ENCODE assay signal across 8 cellular contexts in genomic region chr10:110497438-110498086, GRCh38. TPM values are rescaled to one million over a fixed set of nuclear protein-coding genes. Genes with fewer than 3 reads are reported as not detected.
DNase-seq lines count a peak whose midpoint lies in the region; ATAC-seq, FAIRE-seq and TF ChIP-seq lines count a peak whose summit lies in the region.

A gene with protein sequence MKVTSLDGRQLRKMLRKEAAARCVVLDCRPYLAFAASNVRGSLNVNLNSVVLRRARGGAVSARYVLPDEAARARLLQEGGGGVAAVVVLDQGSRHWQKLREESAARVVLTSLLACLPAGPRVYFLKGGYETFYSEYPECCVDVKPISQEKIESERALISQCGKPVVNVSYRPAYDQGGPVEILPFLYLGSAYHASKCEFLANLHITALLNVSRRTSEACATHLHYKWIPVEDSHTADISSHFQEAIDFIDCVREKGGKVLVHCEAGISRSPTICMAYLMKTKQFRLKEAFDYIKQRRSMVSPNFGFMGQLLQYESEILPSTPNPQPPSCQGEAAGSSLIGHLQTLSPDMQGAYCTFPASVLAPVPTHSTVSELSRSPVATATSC (plus strand): TSS chr10:110497907. CDS start chr10:110498122, 215 bp downstream.

- H3K36me3 ChIP-seq in skeletal muscle tissue (ENCODE audit: control insufficient read depth in 3 of 3, insufficient read depth in 3 of 3, low read length in 3 of 3), result no peaks in the 10 kb centered on the region

- peak; percentile 19; the same call in 1 of the 3 replicates for TF ChIP-seq CTCF in A549 (IDR thresholded peaks at IDR 0.05)
- no peak for TF ChIP-seq CTCF in VCaP (conservative IDR thresholded peaks at IDR 0.05)

- CTCF ChIA-PET in A549 (lab: Yijun Ruan, JAX), result interaction anchor here (0.8 to 6.7 kb wide), 13 partner anchors 9 to 192 kb away, joined by 3 to 38 read pairs (median 5); partner anchors contain the start of gene SMNDC1

- peak; percentile 98 for TF ChIP-seq POLR2A in A549 (IDR thresholded peaks at IDR 0.05; ENCODE audit: low read length)

- no peaks in the 10 kb centered on the region for H3K9me3 ChIP-seq in A549
- no peaks in the 10 kb centered on the region for H3K9me3 ChIP-seq in iPS-18c (ENCODE audit: control insufficient read depth, insufficient read depth, low read length)
- H3K9me3 ChIP-seq in skeletal muscle tissue (ENCODE audit: control insufficient read depth in 3 of 3, low read length in 3 of 3), result no peaks in the 10 kb centered on the region

- no peak for TF ChIP-seq EP300 in A549 (IDR thresholded peaks at IDR 0.05)

- H3K27ac ChIP-seq in A549 (peak within 1 kb of the TSS; percentile 96), VCaP (peak within 1 kb of the TSS; percentile 65), skeletal muscle tissue (ENCODE audit: low read depth, low read length) (peak within 1 kb of the TSS; percentile 82)

- H3K4me3 ChIP-seq in A549 (peak within 1 kb of the TSS; percentile 86), iPS-18c (ENCODE audit: insufficient read depth, low read depth, low read length) (peak within 1 kb of the TSS; percentile 84), skeletal muscle tissue (ENCODE audit: low read length in 3 of 3) (peak within 1 kb of the TSS; percentile 74 to 78 (median 74))

- POLR2A ChIA-PET in A549 (lab: Yijun Ruan, JAX), result interaction anchor here (1.0 to 2.5 kb wide), 8 partner anchors 9 to 144 kb away, joined by 3 to 9 read pairs (median 3); no protein-coding TSS in a partner anchor

- peaks cover 0 to 11% (median 9%) of the 10 kb centered on the region in 3 donors for H3K27me3 ChIP-seq in skeletal muscle tissue (ENCODE audit: control insufficient read depth in 3 of 3, insufficient read depth in 3 of 3, low read length in 3 of 3)

- H3K4me2 ChIP-seq in A549, result peak within 1 kb of the TSS; percentile 93

- peak within 1 kb of the TSS; percentile 76 to 82 (median 78) for H3K9ac ChIP-seq in skeletal muscle tissue (ENCODE audit: low read depth in 1 of 3, low read length in 3 of 3)

- DNase-seq in A549 (ENCODE audit: low read depth in 1 of 2, low spot score in 1 of 2), result peak; percentile 85 to 93
- DNase-seq in NCI-H2196 (lab: John Stamatoyannopoulos, UW; ENCODE audit: unreplicated experiment), result peak; percentile 83
- DNase-seq in T47D (ENCODE audit: low read depth in 1 of 2, low spot score in 1 of 2), result peak; percentile 81 to 95

- in situ Hi-C loops in T47D (cut with HindIII; ENCODE audit: low pct_unique_long_range_greater_than_20kb, low sequenced_read_pairs), result no loop called here

- ATAC-seq in A549 (peak; percentile 48 to 50), GM18517 (IDR thresholded peaks at IDR 0.05; ENCODE audit: unreplicated experiment) (peak; percentile 62), HG03025 (IDR thresholded peaks at IDR 0.05; ENCODE audit: low FRiP score, unreplicated experiment) (peak; percentile 51)

- H3K4me1 ChIP-seq in A549, result peaks cover 49% of the 10 kb centered on the region
- H3K4me1 ChIP-seq in skeletal muscle tissue (ENCODE audit: control insufficient read depth in 3 of 3, insufficient read depth in 3 of 3, low read length in 3 of 3), result peaks cover 24 to 28% (median 28%) of the 10 kb centered on the region in 3 donors

- no peak for FAIRE-seq in A549 (lab: Jason Lieb, UNC)

- 2% methylated on average over 22 of the region's 98 CpGs for WGBS in A549 (ENCODE audit: missing lambda C conversion rate)

- peak; percentile 9 to 22; a peak in 3 of 5 replicates for TF ChIP-seq RAD21 in A549 (conservative IDR thresholded peaks at IDR 0.05 in 1 of 2, IDR thresholded peaks at IDR 0.05 in 1 of 2)

TF ChIP-seq in A549, 52 proteins besides CTCF, POLR2A, EP300 and RAD21 (continues in another document):
- TF ChIP-seq GATA3 (IDR thresholded peaks at IDR 0.05; ENCODE audit: borderline replicate concordance) (peak; percentile 51; the same call in 1 of the 2 replicates), CHD2 (IDR thresholded peaks at IDR 0.05; ENCODE audit: low read length, partially characterized antibody) (no peak), HDAC2 (IDR thresholded peaks at IDR 0.05) (no peak), RCOR1 (IDR thresholded peaks at IDR 0.05; ENCODE audit: low read depth, low read length) (no peak), KDM1A (IDR thresholded peaks at IDR 0.05; ENCODE audit: low read depth) (no peak), FOSB (CRISPR knock-in tag; IDR thresholded peaks at IDR 0.05) (no peak), PHF8 (IDR thresholded peaks at IDR 0.05; ENCODE audit: borderline replicate concordance, low read depth) (peak; percentile 85; the same call in 1 of the 2 replicates), CBX2 (IDR thresholded peaks at IDR 0.05; ENCODE audit: borderline replicate concordance, low read depth) (no peak), FOXS1 (CRISPR knock-in tag; IDR thresholded peaks at IDR 0.05) (no peak), CBX8 (IDR thresholded peaks at IDR 0.05) (no peak), REST (IDR thresholded peaks at IDR 0.05) (no peak), BHLHE40 (IDR thresholded peaks at IDR 0.05; ENCODE audit: low read depth, low read length) (no peak), ZC3H11A (IDR thresholded peaks at IDR 0.05) (no peak), HOXB13 (CRISPR knock-in tag; IDR thresholded peaks at IDR 0.05; ENCODE audit: low read depth) (no peak), NPAS2 (CRISPR knock-in tag; IDR thresholded peaks at IDR 0.05; ENCODE audit: borderline replicate concordance) (no peak)
- TF ChIP-seq, protein P1, sequence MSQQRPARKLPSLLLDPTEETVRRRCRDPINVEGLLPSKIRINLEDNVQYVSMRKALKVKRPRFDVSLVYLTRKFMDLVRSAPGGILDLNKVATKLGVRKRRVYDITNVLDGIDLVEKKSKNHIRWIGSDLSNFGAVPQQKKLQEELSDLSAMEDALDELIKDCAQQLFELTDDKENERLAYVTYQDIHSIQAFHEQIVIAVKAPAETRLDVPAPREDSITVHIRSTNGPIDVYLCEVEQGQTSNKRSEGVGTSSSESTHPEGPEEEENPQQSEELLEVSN (IDR thresholded peaks at IDR 0.05; ENCODE audit: borderline replicate concordance, low read depth), result peak; percentile 26; the same call in 1 of the 2 replicates
- TF ChIP-seq, protein P2, sequence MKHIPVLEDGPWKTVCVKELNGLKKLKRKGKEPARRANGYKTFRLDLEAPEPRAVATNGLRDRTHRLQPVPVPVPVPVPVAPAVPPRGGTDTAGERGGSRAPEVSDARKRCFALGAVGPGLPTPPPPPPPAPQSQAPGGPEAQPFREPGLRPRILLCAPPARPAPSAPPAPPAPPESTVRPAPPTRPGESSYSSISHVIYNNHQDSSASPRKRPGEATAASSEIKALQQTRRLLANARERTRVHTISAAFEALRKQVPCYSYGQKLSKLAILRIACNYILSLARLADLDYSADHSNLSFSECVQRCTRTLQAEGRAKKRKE (CRISPR knock-in tag; IDR thresholded peaks at IDR 0.05; ENCODE audit: low read depth), result no peak
- TF ChIP-seq, protein P3, sequence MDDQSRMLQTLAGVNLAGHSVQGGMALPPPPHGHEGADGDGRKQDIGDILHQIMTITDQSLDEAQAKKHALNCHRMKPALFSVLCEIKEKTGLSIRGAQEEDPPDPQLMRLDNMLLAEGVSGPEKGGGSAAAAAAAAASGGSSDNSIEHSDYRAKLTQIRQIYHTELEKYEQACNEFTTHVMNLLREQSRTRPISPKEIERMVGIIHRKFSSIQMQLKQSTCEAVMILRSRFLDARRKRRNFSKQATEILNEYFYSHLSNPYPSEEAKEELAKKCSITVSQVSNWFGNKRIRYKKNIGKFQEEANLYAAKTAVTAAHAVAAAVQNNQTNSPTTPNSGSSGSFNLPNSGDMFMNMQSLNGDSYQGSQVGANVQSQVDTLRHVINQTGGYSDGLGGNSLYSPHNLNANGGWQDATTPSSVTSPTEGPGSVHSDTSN (IDR thresholded peaks at IDR 0.05), result peak; percentile 54; the same call in 1 of the 2 replicates
- TF ChIP-seq, protein P4, sequence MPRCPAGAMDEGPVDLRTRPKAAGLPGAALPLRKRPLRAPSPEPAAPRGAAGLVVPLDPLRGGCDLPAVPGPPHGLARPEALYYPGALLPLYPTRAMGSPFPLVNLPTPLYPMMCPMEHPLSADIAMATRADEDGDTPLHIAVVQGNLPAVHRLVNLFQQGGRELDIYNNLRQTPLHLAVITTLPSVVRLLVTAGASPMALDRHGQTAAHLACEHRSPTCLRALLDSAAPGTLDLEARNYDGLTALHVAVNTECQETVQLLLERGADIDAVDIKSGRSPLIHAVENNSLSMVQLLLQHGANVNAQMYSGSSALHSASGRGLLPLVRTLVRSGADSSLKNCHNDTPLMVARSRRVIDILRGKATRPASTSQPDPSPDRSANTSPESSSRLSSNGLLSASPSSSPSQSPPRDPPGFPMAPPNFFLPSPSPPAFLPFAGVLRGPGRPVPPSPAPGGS (IDR thresholded peaks at IDR 0.05), result peak; percentile 97; the same call in 2 of the 3 replicates

RNA-seq across cellular contexts. Expression of the gene that starts here (rescaled TPM):
- polyA plus RNA-seq in A549 (2011; rRNA removed) (152 and 171 TPM in 2 replicates), A549 (2017; fragmentation: RNase III; extraction: RNeasy Plus Mini Kit Qiagen cat#74134 plus additional on column Dnase treatment) (47.9 to 49.3 TPM (median 48.8 TPM) in 3 replicates)
- polyA plus RNA-seq in A549 (2012; cell fraction: cytosol; rRNA removed), result 92.2 and 125 TPM in 2 replicates
- 137 and 140 TPM in 2 replicates for polyA plus RNA-seq in A549 (2012; cell fraction: nucleus; rRNA removed)
- polyA minus RNA-seq in A549 (2011; rRNA and poly(A)+ RNA removed), result 652 and 758 TPM in 2 replicates
- 5.2 TPM for total RNA-seq in skeletal muscle tissue

Comparison
In these comparisons a context has a peak if more than half of its experiments do, and no peak if none do; other contexts are left out.
1. Peak in every context shown above with its lines: DNase-seq, ATAC-seq, H3K4me3 ChIP-seq and H3K27ac ChIP-seq.